In genomic region chr19:46766569-46767317, GRCh38 we compare ENCODE assay signal across 6 cellular contexts. TPM values are rescaled to one million over a fixed set of nuclear protein-coding genes. Genes with fewer than 3 reads are reported as not detected.
DNase-seq lines count a peak whose midpoint lies in the region; ATAC-seq and TF ChIP-seq lines count a peak whose summit lies in the region.

No MANE protein-coding gene starts in this region.

- no peak overlapping the region for H3K27ac ChIP-seq in tibial nerve

- no peak for TF ChIP-seq EP300 in tibial nerve (IDR thresholded peaks at IDR 0.05)

- H3K36me3 ChIP-seq in tibial nerve = no peaks in the 10 kb centered on the region

- no peak overlapping the region for H3K4me3 Mint-ChIP-seq in activated CD4-positive, alpha-beta T cell treated with anti-CD3 and anti-CD28 coated beads for 36 hours

- peak; percentile 34 to 53 (median 42) for TF ChIP-seq CTCF in tibial nerve (IDR thresholded peaks at IDR 0.05)

- peaks cover 0 to 7% (median under 1%) of the 10 kb centered on the region in 4 donors for H3K4me1 ChIP-seq in tibial nerve

- no peaks in the 10 kb centered on the region for H3K27me3 ChIP-seq in tibial nerve

- CTCF ChIA-PET in activated CD4-positive, alpha-beta T cell treated with anti-CD3 and anti-CD28 coated beads for 36 hours (lab: Charles Lee) = interaction anchor here (0.5 to 3.5 kb wide), 26 partner anchors 9 to 366 kb away, joined by 3 to 43 read pairs (median 3); no protein-coding TSS in a partner anchor

- H3K9me3 ChIP-seq in tibial nerve = no peaks in the 10 kb centered on the region

- no peaks in the 10 kb centered on the region for H3K27me3 Mint-ChIP-seq in activated CD4-positive, alpha-beta T cell treated with anti-CD3 and anti-CD28 coated beads for 36 hours

- no peaks in the 10 kb centered on the region for H3K9me3 Mint-ChIP-seq in activated CD4-positive, alpha-beta T cell treated with anti-CD3 and anti-CD28 coated beads for 36 hours (ENCODE audit: low read depth)

- H3K36me3 Mint-ChIP-seq in activated CD4-positive, alpha-beta T cell treated with anti-CD3 and anti-CD28 coated beads for 36 hours (ENCODE audit: low read depth) = peaks cover 4% of the 10 kb centered on the region

- no peak overlapping the region for H3K27ac Mint-ChIP-seq in activated CD4-positive, alpha-beta T cell treated with anti-CD3 and anti-CD28 coated beads for 36 hours

- H3K4me3 ChIP-seq in tibial nerve = no peak overlapping the region

- WGBS in tibial nerve, 2 donors = 56 to 60% methylated on average over 18 of the region's 18 CpGs

- ATAC-seq in activated CD4-positive, alpha-beta T cell treated with anti-CD3 and anti-CD28 coated beads for 36 hours = peak; percentile 92
- ATAC-seq in Right ventricle myocardium superior (ENCODE audit: poor library complexity) = peak; percentile 35
- no peak for ATAC-seq in GM18520 (IDR thresholded peaks at IDR 0.05; ENCODE audit: unreplicated experiment)

- peak; percentile 26 for DNase-seq in NCI-H2029 treated with DMSO at 0.1 percent for 48 hours (lab: John Stamatoyannopoulos, UW)
- DNase-seq in NCI-H2029 (lab: John Stamatoyannopoulos, UW) = no peak
- DNase-seq in activated CD4-positive, alpha-beta T cell treated with anti-CD3 and anti-CD28 coated beads for 36 hours = peak; percentile 78
- peak; percentile 56 for DNase-seq in Right ventricle myocardium superior
- no peak for DNase-seq in tibial nerve (ENCODE audit: low spot score in 2 of 2)

- POLR2A ChIA-PET in activated CD4-positive, alpha-beta T cell treated with anti-CD3 and anti-CD28 coated beads for 36 hours (lab: Charles Lee) = interaction anchor here (0.9 to 1.2 kb wide), 2 partner anchors 12 to 14 kb away, joined by 3 read pairs; no protein-coding TSS in a partner anchor

- TF ChIP-seq POLR2A in tibial nerve (IDR thresholded peaks at IDR 0.05) = no peak

- H3K4me1 Mint-ChIP-seq in activated CD4-positive, alpha-beta T cell treated with anti-CD3 and anti-CD28 coated beads for 36 hours = no peaks in the 10 kb centered on the region

- intact Hi-C loops in activated CD4-positive, alpha-beta T cell treated with anti-CD3 and anti-CD28 coated beads for 36 hours (cut with DNase I, micrococcal nuclease) = loop anchor here in 1 of 2 experiments (5.0 kb wide), 1 partner anchor 239 kb away; no protein-coding TSS in a partner anchor
- intact Hi-C loops in Right ventricle myocardium superior (cut with DNase I) = no loop called here

RNA-seq across cellular contexts. Expression of gene STRN4, which starts 20.5 kb away (rescaled TPM):
- 10 to 100 TPM; 56.4 to 56.8 TPM for total RNA-seq in activated CD4-positive, alpha-beta T cell treated with anti-CD3 and anti-CD28 coated beads for 36 hours
- 38.4 TPM for total RNA-seq in Right ventricle myocardium superior
- 100 to 1,000 TPM in 1 of 4 donors, 10 to 100 TPM in 3; 77.4 to 127 (median 87.4) TPM for total RNA-seq in tibial nerve

RNA-seq across cellular contexts. Expression of gene FKRP, which starts 20.9 kb away (rescaled TPM):
- 10 to 100 TPM; 12.1 to 16.2 TPM for total RNA-seq in activated CD4-positive, alpha-beta T cell treated with anti-CD3 and anti-CD28 coated beads for 36 hours
- total RNA-seq in Right ventricle myocardium superior = 13.9 TPM
- 10 to 100 TPM; 15.7 to 20.4 (median 17.7) TPM for total RNA-seq in tibial nerve

RNA-seq across cellular contexts. Expression of gene SLC1A5, which starts 21.7 kb away (rescaled TPM):
- 100 to 1,000 TPM; 200 to 227 TPM for total RNA-seq in activated CD4-positive, alpha-beta T cell treated with anti-CD3 and anti-CD28 coated beads for 36 hours
- total RNA-seq in Right ventricle myocardium superior (7.0 TPM), tibial nerve (100 to 1,000 TPM in 1 of 4 donors, 10 to 100 TPM in 3; 76.8 to 107 (median 83.4) TPM)

RNA-seq across cellular contexts. Expression of gene PRKD2, which starts 49.8 kb away (rescaled TPM):
- total RNA-seq in activated CD4-positive, alpha-beta T cell treated with anti-CD3 and anti-CD28 coated beads for 36 hours = 10 to 100 TPM; 76.0 to 78.3 TPM
- total RNA-seq in Right ventricle myocardium superior (10.1 TPM), tibial nerve (10 to 100 TPM; 21.0 to 36.1 (median 30.2) TPM)

Comparison
In these comparisons a context has a peak if more than half of its experiments do, and no peak if none do; other contexts are left out.
1. DNase-seq: peak in NCI-H2029 treated with DMSO at 0.1 percent for 48 hours (single experiment), activated CD4-positive, alpha-beta T cell treated with anti-CD3 and anti-CD28 coated beads for 36 hours (single experiment) and Right ventricle myocardium superior (single experiment); none in NCI-H2029 (single experiment) and tibial nerve (0 of 2).